ENCODE assay signal across 16 cellular contexts in genomic region chr3:42353632-42354031, GRCh38.
"Had no signal": no experiment of that assay in that cellular context is flagged by ENCODE, and none has a peak within 500 bp of the region (broad histone marks: within the 10 kb centered on the region; RNA-seq: fewer than 3 reads in every experiment).

No MANE protein-coding gene starts in this region.

- H3K27ac ChIP-seq: coronary artery, foreskin keratinocyte, hepatocyte, neutrophil, right atrium auricular region, thyroid gland had no signal

- ATAC-seq: foreskin keratinocyte; naive thymus-derived CD8-positive, alpha-beta T cell had no signal

- H3K27me3 ChIP-seq: right atrium auricular region, thyroid gland had no signal

- DNase-seq: effector CD4-positive, alpha-beta T cell; erythroblast; foreskin keratinocyte; head of caudate nucleus; kidney; naive thymus-derived CD8-positive, alpha-beta T cell; posterior cingulate gyrus; small intestine; stimulated activated CD4-positive, alpha-beta T cell treated with anti-CD3 and anti-CD28 coated beads, Interleukin-12 subunit alpha, Interleukin-12 subunit beta, amount 100 ng/mL, for 4 hours; stimulated activated CD4-positive, alpha-beta T cell treated with anti-CD3 and anti-CD28 coated beads, Interleukin-2, amount 100 ng/mL, for 48 hours; stimulated activated naive CD4-positive, alpha-beta T cell treated with Interleukin-2 at 50 U/mL for 16 hours; thyroid gland had no signal
